9 cellular contexts compared by ENCODE assay signal in the genomic region with DNA sequence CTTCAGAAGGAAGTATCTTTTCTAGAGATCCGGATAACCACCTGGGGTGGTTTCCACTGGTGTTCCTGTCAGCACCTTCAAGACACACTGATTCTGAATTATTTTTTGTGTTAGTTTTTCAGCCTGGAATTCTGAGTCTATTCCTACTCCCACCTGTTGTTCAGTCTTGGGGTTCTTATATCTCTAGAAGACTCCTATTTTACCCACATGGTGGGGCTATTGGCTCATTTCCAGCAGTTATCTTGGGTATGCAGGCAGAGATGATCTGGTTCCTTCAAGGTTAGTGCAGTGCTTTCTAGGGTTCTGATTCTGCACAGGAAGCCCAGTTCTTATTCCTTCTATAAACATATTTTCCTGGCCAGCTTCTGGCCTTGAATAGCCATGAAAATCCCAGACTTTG.
DNase-seq lines count a peak whose midpoint lies in the region; ATAC-seq and TF ChIP-seq lines count a peak whose summit lies in the region.
"Had no signal": no experiment of that assay in that cellular context is flagged by ENCODE, and none has a peak within 500 bp of the region (broad histone marks: within the 10 kb centered on the region; RNA-seq: fewer than 3 reads in every experiment).

No MANE protein-coding gene starts in this region.

- H3K4me3 ChIP-seq in A673 (ENCODE audit: low read depth, low read length, poor library complexity, severe bottlenecking), result no peak overlapping the region
- H3K4me3 ChIP-seq: thoracic aorta had no signal

- TF ChIP-seq CTCF in A673 (conservative IDR thresholded peaks at IDR 0.05; ENCODE audit: low read depth, low read length) (peak; percentile 55), GM12874 (IDR thresholded peaks at IDR 0.05; ENCODE audit: insufficient read depth, low read depth, low read length) (0 out of 2 replicates have a peak, but pooled peaks have one; percentile 7)

- intact Hi-C loops in A673 (cut with micrococcal nuclease; ENCODE audit: unreplicated experiment), result loop anchor here (1.0 to 10.0 kb wide), 4 partner anchors 83 to 639 kb away; no protein-coding TSS in a partner anchor

- H3K27ac ChIP-seq in A673 (ENCODE audit: low read depth, low read length, poor library complexity, severe bottlenecking), result no peak overlapping the region
- H3K27ac ChIP-seq: thoracic aorta had no signal

- no peaks in the 10 kb centered on the region for H3K9me3 ChIP-seq in A673 (ENCODE audit: low read depth, low read length, poor library complexity, severe bottlenecking)
- H3K9me3 ChIP-seq: thoracic aorta had no signal

- peaks cover 16% of the 10 kb centered on the region for H3K4me1 ChIP-seq in A673 (ENCODE audit: insufficient read depth, low read length, poor library complexity, severe bottlenecking)

- CTCF ChIA-PET in A673 (lab: Charles Lee), result no interaction called here

- no peaks in the 10 kb centered on the region for H3K36me3 ChIP-seq in A673 (ENCODE audit: insufficient read depth, low read length, poor library complexity, severe bottlenecking)
- H3K36me3 ChIP-seq: thoracic aorta had no signal

- BruUV-seq in A673 (replicated peaks; lab: Mats Ljungman, UMichigan), result no TSS peak

- POLR2A ChIA-PET in A673 (lab: Charles Lee; ENCODE audit: low non-redundant PET), result no interaction called here

- no peaks in the 10 kb centered on the region for H3K27me3 ChIP-seq in A673 (replicated peaks; ENCODE audit: insufficient read depth, low read depth, low read length, poor library complexity)

- no peak for ATAC-seq in GM19467 (IDR thresholded peaks at IDR 0.05; ENCODE audit: unreplicated experiment)

- peak; percentile 74 for DNase-seq in A673 (ENCODE audit: low spot score)
- peak; percentile 8 to 39 for DNase-seq in NCI-H1930 (lab: John Stamatoyannopoulos, UW)
- DNase-seq in activated CD4-positive, alpha-beta T cell treated with anti-CD3 and anti-CD28 coated beads for 4 hours, result peak; percentile 31 to 47
- DNase-seq in iPS DF 4.7 (ENCODE audit: extremely low read depth, low spot score), result peak; percentile 28
- DNase-seq in NCI-H2081 treated with DMSO at 0.1 percent for 48 hours (lab: John Stamatoyannopoulos, UW), result no peak
- no peak for DNase-seq in activated effector memory CD4-positive, alpha-beta T cell treated with anti-CD3 and anti-CD28 coated beads, Interleukin-2, amount 50 U/mL, for 16 hours

Comparison
In these comparisons a context has a peak if more than half of its experiments do, and no peak if none do; other contexts are left out.
1. DNase-seq: peak in A673 (single experiment), NCI-H1930 (2 of 2), activated CD4-positive, alpha-beta T cell treated with anti-CD3 and anti-CD28 coated beads for 4 hours (2 of 2) and iPS DF 4.7 (single experiment); none in NCI-H2081 treated with DMSO at 0.1 percent for 48 hours (single experiment) and activated effector memory CD4-positive, alpha-beta T cell treated with anti-CD3 and anti-CD28 coated beads, Interleukin-2, amount 50 U/mL, for 16 hours (single experiment).